ENCODE assay signal across 1 cellular context in the genomic region with DNA sequence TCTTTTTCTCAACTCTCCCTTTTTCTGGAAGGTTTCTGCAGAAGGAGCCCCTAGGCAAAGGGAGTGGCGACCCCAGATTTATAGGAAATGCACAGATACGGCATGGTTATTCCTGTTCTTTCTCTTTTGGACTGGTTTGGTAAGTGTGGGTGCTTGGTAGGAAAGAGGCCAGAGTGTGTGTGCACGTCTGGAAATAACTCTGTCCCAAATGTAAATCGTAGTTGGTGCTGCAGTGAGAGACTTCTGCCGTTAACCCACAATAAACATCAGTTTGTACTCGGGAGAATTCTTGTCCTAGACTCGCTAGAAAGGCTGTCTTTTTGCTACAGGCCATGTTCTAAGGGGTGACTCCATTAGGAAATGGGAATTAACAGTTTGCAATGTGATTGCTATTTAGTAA.
TF ChIP-seq lines count a peak whose summit lies in the region.

No MANE protein-coding gene starts in this region.

TF ChIP-seq in GM23338, 12 proteins besides CTCF, POLR2A, EP300 and RAD21 (continued from another document):
- TF ChIP-seq, protein P1, sequence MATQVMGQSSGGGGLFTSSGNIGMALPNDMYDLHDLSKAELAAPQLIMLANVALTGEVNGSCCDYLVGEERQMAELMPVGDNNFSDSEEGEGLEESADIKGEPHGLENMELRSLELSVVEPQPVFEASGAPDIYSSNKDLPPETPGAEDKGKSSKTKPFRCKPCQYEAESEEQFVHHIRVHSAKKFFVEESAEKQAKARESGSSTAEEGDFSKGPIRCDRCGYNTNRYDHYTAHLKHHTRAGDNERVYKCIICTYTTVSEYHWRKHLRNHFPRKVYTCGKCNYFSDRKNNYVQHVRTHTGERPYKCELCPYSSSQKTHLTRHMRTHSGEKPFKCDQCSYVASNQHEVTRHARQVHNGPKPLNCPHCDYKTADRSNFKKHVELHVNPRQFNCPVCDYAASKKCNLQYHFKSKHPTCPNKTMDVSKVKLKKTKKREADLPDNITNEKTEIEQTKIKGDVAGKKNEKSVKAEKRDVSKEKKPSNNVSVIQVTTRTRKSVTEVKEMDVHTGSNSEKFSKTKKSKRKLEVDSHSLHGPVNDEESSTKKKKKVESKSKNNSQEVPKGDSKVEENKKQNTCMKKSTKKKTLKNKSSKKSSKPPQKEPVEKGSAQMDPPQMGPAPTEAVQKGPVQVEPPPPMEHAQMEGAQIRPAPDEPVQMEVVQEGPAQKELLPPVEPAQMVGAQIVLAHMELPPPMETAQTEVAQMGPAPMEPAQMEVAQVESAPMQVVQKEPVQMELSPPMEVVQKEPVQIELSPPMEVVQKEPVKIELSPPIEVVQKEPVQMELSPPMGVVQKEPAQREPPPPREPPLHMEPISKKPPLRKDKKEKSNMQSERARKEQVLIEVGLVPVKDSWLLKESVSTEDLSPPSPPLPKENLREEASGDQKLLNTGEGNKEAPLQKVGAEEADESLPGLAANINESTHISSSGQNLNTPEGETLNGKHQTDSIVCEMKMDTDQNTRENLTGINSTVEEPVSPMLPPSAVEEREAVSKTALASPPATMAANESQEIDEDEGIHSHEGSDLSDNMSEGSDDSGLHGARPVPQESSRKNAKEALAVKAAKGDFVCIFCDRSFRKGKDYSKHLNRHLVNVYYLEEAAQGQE (IDR thresholded peaks at IDR 0.05; ENCODE audit: unreplicated experiment), result no peak
- TF ChIP-seq JUNB (IDR thresholded peaks at IDR 0.05; ENCODE audit: unreplicated experiment) (no peak), ZNF114 (CRISPR knock-in tag; IDR thresholded peaks at IDR 0.05) (no peak), ZNF462 (CRISPR knock-in tag; IDR thresholded peaks at IDR 0.05) (no peak)
TF ChIP-seq in GM23338: peak in this region for 0.
